ENCODE assay signal across 8 cellular contexts in genomic region chr9:4984171-4984570, GRCh38. TPM values are rescaled to one million over a fixed set of nuclear protein-coding genes. Genes with fewer than 3 reads are reported as not detected.
DNase-seq lines count a peak whose midpoint lies in the region; ATAC-seq and TF ChIP-seq lines count a peak whose summit lies in the region.

No MANE protein-coding gene starts in this region.

- peak overlapping the region; percentile 89 to 92 for H3K4me3 ChIP-seq in esophagus (ENCODE audit: low read depth in 1 of 2, low read length in 2 of 2)

- POLR2A ChIA-PET in RWPE1 (lab: Yijun Ruan, JAX; ENCODE audit: low non-redundant PET) = no interaction called here

- WGBS in esophagus, 2 donors = 10% methylated on average over 19 of the region's 19 CpGs

- peaks cover 0 to 4% of the 10 kb centered on the region in 2 donors for H3K4me1 ChIP-seq in esophagus (ENCODE audit: control insufficient read depth in 2 of 2, insufficient read depth in 2 of 2, low read length in 1 of 2)

- no peaks in the 10 kb centered on the region for H3K36me3 ChIP-seq in esophagus (ENCODE audit: control insufficient read depth in 2 of 2, insufficient read depth in 2 of 2, low read length in 1 of 2)

- H3K27me3 Mint-ChIP-seq in neural crest cell (ENCODE audit: low read depth) = peaks cover 3% of the 10 kb centered on the region

- H3K27ac ChIP-seq in RWPE1 = peak overlapping the region; percentile 98
- peak overlapping the region; percentile 99 to 100 for H3K27ac ChIP-seq in esophagus (ENCODE audit: low read depth in 2 of 2, low read length in 1 of 2)

- H3K4me1 Mint-ChIP-seq in neural crest cell = peaks cover 19% of the 10 kb centered on the region

- H3K27me3 ChIP-seq in esophagus (ENCODE audit: control insufficient read depth in 1 of 2, insufficient read depth in 2 of 2, low read length in 2 of 2) = no peaks in the 10 kb centered on the region

- no peak for TF ChIP-seq CTCF in RWPE1 (conservative IDR thresholded peaks at IDR 0.05; ENCODE audit: low read depth)
- no peak for TF ChIP-seq CTCF in neural crest cell (conservative IDR thresholded peaks at IDR 0.05)

- no peaks in the 10 kb centered on the region for H3K9me3 ChIP-seq in esophagus (ENCODE audit: control insufficient read depth in 2 of 2, insufficient read depth in 1 of 2, low read depth in 1 of 2, low read length in 1 of 2)

- peak overlapping the region; percentile 95 for H3K27ac Mint-ChIP-seq in neural crest cell (ENCODE audit: unreplicated experiment)

- peak; percentile 6 for ATAC-seq in HG02798 (IDR thresholded peaks at IDR 0.05; ENCODE audit: poor library complexity, unreplicated experiment)

- DNase-seq in DMS79 treated with DMSO at 0.1 percent for 48 hours (lab: John Stamatoyannopoulos, UW) (peak; percentile 59), DMS79 (lab: John Stamatoyannopoulos, UW) (no peak), RWPE1 (ENCODE audit: low spot score) (no peak), neural crest cell (ENCODE audit: low read depth, low spot score) (no peak), SHP77 treated with DMSO at 0.1 percent for 48 hours (lab: John Stamatoyannopoulos, UW) (no peak)
- DNase-seq in activated CD4-positive, alpha-beta T cell treated with anti-CD3 and anti-CD28 coated beads for 1 hour = no peak

- H3K9me3 Mint-ChIP-seq in neural crest cell = no peaks in the 10 kb centered on the region

- H3K4me3 Mint-ChIP-seq in neural crest cell = peak overlapping the region; percentile 91

- no peaks in the 10 kb centered on the region for H3K36me3 Mint-ChIP-seq in neural crest cell (ENCODE audit: low read depth)

- CTCF ChIA-PET in RWPE1 (lab: Yijun Ruan, JAX) = no interaction called here

RNA-seq across cellular contexts. Expression of gene JAK2, which starts 0.9 kb away (rescaled TPM):
- polyA plus RNA-seq in esophagus = 1 to 10 TPM; 3.9 to 6.0 TPM
- 5.0 and 5.7 TPM in 2 replicates for total RNA-seq in neural crest cell
